ENCODE assay signal across 15 cellular contexts in the genomic region with DNA sequence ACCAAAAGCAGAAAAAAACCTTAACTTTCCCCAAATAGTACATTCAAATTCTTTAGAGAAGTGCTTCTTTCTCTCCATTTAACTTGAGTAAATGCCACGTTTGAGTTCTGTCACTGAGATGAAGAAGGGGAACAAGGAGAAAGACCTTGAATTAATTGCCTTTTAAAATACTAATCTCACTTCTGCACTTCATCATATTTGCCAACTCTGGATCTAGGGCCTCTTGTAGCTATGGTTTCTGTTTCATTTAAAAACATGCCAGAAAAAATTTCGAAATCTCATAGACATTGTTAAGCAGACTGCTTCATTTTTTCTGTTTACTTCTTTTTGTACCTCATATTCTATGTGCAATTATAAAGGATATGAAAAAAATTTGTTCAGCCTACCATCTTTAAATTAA.
DNase-seq lines count a peak whose midpoint lies in the region; ATAC-seq lines count a peak whose summit lies in the region.
"Had no signal": no experiment of that assay in that cellular context is flagged by ENCODE, and none has a peak within 500 bp of the region (broad histone marks: within the 10 kb centered on the region; RNA-seq: fewer than 3 reads in every experiment).

No MANE protein-coding gene starts in this region.

- no peaks in the 10 kb centered on the region for H3K9me3 Mint-ChIP-seq in stimulated activated naive B cell treated with anti-CD40 and anti-IgM and Interleukin-4, amounts not matched to agents 10 μg/mL and 1 μg/mL and 100 μg/mL, for 72 hours
- H3K9me3 Mint-ChIP-seq: memory B cell had no signal

- no peaks in the 10 kb centered on the region for H3K27me3 Mint-ChIP-seq in stimulated activated naive B cell treated with anti-CD40 and anti-IgM and Interleukin-4, amounts not matched to agents 10 μg/mL and 1 μg/mL and 100 μg/mL, for 72 hours
- H3K27me3 Mint-ChIP-seq: memory B cell had no signal

- DNase-seq in SKM-1 treated with dmso at 0.1 percent for 144 hours (lab: John Stamatoyannopoulos, UW; ENCODE audit: unreplicated experiment) (peak; percentile 44), SKM-1 (lab: John Stamatoyannopoulos, UW; ENCODE audit: unreplicated experiment) (no peak), NOMO-1 treated with dmso at 0.1 percent for 144 hours (lab: John Stamatoyannopoulos, UW; ENCODE audit: unreplicated experiment) (peak; percentile 55), fibroblast of peridontal ligament (ENCODE audit: extremely low read depth) (peak; percentile 80)
- no peak for DNase-seq in stimulated activated naive B cell treated with anti-CD40 and anti-IgM and Interleukin-4, amounts not matched to agents 10 μg/mL and 1 μg/mL and 100 μg/mL, for 72 hours
- no peak for DNase-seq in activated CD4-positive, alpha-beta T cell treated with anti-CD3 and anti-CD28 coated beads for 4 hours
- no peak for DNase-seq in activated CD4-positive, alpha-beta T cell treated with anti-CD3 and anti-CD28 coated beads for 1 hour
- DNase-seq: activated CD4-positive, CD25-positive, alpha-beta regulatory T cell treated with anti-CD3 and anti-CD28 coated beads, Interleukin-2, amount 50 U/mL, for 72 hours; activated T-cell treated with anti-CD3 and anti-CD28 coated beads for 4 hours; colonic mucosa; stomach; T-helper 1 cell had no signal

- peak overlapping the region; percentile 20 for H3K27ac Mint-ChIP-seq in stimulated activated naive B cell treated with anti-CD40 and anti-IgM and Interleukin-4, amounts not matched to agents 10 μg/mL and 1 μg/mL and 100 μg/mL, for 72 hours
- H3K27ac Mint-ChIP-seq: memory B cell had no signal

- H3K4me1 Mint-ChIP-seq in stimulated activated naive B cell treated with anti-CD40 and anti-IgM and Interleukin-4, amounts not matched to agents 10 μg/mL and 1 μg/mL and 100 μg/mL, for 72 hours = peaks cover 0 to 2% of the 10 kb centered on the region in 2 donors

- H3K36me3 Mint-ChIP-seq in stimulated activated naive B cell treated with anti-CD40 and anti-IgM and Interleukin-4, amounts not matched to agents 10 μg/mL and 1 μg/mL and 100 μg/mL, for 72 hours = peaks cover 7 to 19% of the 10 kb centered on the region in 2 donors

- ATAC-seq in stimulated activated naive B cell treated with anti-CD40 and anti-IgM and Interleukin-4, amounts not matched to agents 10 μg/mL and 1 μg/mL and 100 μg/mL, for 72 hours (replicated peaks) = peak; percentile 42 to 69
- ATAC-seq in GM21528 (IDR thresholded peaks at IDR 0.05; ENCODE audit: low FRiP score, unreplicated experiment) = no peak
- ATAC-seq: HCT116 had no signal

- H3K4me3 Mint-ChIP-seq in stimulated activated naive B cell treated with anti-CD40 and anti-IgM and Interleukin-4, amounts not matched to agents 10 μg/mL and 1 μg/mL and 100 μg/mL, for 72 hours = no peak overlapping the region
- H3K4me3 Mint-ChIP-seq: memory B cell had no signal

Comparison
In these comparisons a context has a peak if more than half of its experiments do, and no peak if none do; other contexts are left out.
1. DNase-seq: peak in SKM-1 treated with dmso at 0.1 percent for 144 hours (single experiment), NOMO-1 treated with dmso at 0.1 percent for 144 hours (single experiment) and fibroblast of peridontal ligament (single experiment); none in SKM-1 (single experiment), stimulated activated naive B cell treated with anti-CD40 and anti-IgM and Interleukin-4, amounts not matched to agents 10 μg/mL and 1 μg/mL and 100 μg/mL, for 72 hours (single experiment), activated CD4-positive, alpha-beta T cell treated with anti-CD3 and anti-CD28 coated beads for 4 hours (0 of 2) and activated CD4-positive, alpha-beta T cell treated with anti-CD3 and anti-CD28 coated beads for 1 hour (single experiment).